Comparison of ENCODE assay signal across 8 cellular contexts in the genomic region with DNA sequence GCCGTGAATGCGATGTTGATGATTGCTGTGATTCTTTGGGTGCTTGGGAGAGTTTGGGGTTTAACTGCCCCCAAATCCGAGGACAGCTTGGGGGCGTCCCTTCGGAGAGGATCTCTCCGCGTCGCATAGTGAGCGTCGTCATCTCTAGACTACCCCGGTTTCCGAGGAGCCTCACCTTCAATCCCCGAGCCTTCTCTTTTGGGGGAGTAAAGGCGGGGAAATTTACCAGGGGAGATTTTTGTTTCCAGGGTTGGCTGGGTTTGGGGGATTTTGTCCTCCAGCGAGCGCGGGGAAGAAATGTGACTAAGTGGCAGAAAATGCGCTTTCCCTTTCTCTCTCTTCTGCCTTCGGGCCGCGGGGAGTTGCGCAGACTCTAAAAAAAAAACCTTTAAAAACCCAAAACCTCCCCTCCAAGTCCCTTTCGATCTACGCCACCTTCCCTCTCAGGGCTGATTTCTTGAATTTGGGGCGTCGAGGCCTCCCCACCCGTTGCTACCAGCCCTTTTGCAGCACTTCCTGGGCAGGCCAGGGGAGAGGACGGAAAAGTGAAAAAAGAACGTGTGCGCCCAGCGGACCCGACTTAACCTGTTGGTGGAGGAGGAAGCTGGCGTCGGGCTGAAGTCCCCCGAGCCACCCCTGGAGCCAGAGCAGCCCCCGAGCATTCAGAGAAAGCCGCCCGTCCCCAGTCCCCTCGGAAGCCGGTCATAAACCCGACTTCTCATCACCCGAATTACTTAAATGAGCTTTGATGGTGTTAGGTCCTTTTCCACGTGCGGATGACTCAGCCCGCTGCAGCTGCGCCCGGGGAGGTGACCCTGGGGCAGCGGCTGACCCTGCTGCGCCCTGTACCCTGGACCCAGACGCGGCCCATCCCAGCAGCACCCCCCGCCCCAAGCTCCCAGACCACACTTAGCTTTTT. TPM values are rescaled to one million over a fixed set of nuclear protein-coding genes. Genes with fewer than 3 reads are reported as not detected.
DNase-seq lines count a peak whose midpoint lies in the region; ATAC-seq and TF ChIP-seq lines count a peak whose summit lies in the region.

No MANE protein-coding gene starts in this region.

- no peak overlapping the region for H4K5ac ChIP-seq in H9 (ENCODE audit: insufficient read length, low read depth, low read length)

- ATAC-seq in GM21528 (IDR thresholded peaks at IDR 0.05; ENCODE audit: low FRiP score, unreplicated experiment): no peak

- H3K56ac ChIP-seq in H9 (ENCODE audit: insufficient read length, low read depth, low read length): no peak overlapping the region

- peaks cover 100% of the 10 kb centered on the region for H3K27me3 Mint-ChIP-seq in H9 (ENCODE audit: low read depth)

- H2BK12ac ChIP-seq in H9 (ENCODE audit: insufficient read length, low read depth, low read length): no peak overlapping the region

- no peaks in the 10 kb centered on the region for H3K36me3 ChIP-seq in rectal smooth muscle tissue (ENCODE audit: control insufficient read depth, insufficient read depth, low read length)

- H4K8ac ChIP-seq in H9 (replicated peaks; ENCODE audit: insufficient read length, low read depth, low read length): no peak overlapping the region

- no peak overlapping the region for H2AK5ac ChIP-seq in H9 (ENCODE audit: insufficient read length, low read length)

- peaks cover 5% of the 10 kb centered on the region for H3K23me2 ChIP-seq in H9 (ENCODE audit: insufficient read length, low read depth, low read length, poor library complexity, severe bottlenecking)

- H3K4me3 Mint-ChIP-seq in H9: peak overlapping the region in 1 of 2 experiments; percentile 65; a peak in 3 of 5 replicates

- H4K91ac ChIP-seq in H9 (ENCODE audit: insufficient read length, low read depth, low read length): no peak overlapping the region

- H3K14ac ChIP-seq in H9 (ENCODE audit: insufficient read depth, low read length): no peak overlapping the region

- no peak overlapping the region for H3K18ac ChIP-seq in H9 (ENCODE audit: insufficient read length, low read depth, low read length)

- DNase-seq in H9: peak; percentile 58
- peak; percentile 58 for DNase-seq in activated T-cell treated with anti-CD3 and anti-CD28 coated beads, Interleukin-2, amount 50 U/mL, for 48 hours
- peak; percentile 31 for DNase-seq in germinal center (ENCODE audit: low spot score)
- no peak for DNase-seq in NCI-H2107 (lab: John Stamatoyannopoulos, UW)
- no peak for DNase-seq in NCI-H446 treated with DMSO at 0.1 percent for 48 hours (lab: John Stamatoyannopoulos, UW)

- no peak overlapping the region for H3K9ac ChIP-seq in H9 (ENCODE audit: extremely low read depth, insufficient read length, low read length)
- H3K9ac ChIP-seq in rectal smooth muscle tissue (ENCODE audit: low read length): no peak overlapping the region

- TF ChIP-seq CTCF in 22Rv1 (IDR thresholded peaks at IDR 0.05): no peak
- no peak for TF ChIP-seq CTCF in H9 (conservative IDR thresholded peaks at IDR 0.05)

- H3K4me1 ChIP-seq in H9 (ENCODE audit: insufficient read depth, low read length): peaks cover 4% of the 10 kb centered on the region; the same call in 1 of the 2 replicates
- H3K4me1 ChIP-seq in rectal smooth muscle tissue (ENCODE audit: control insufficient read depth, insufficient read depth, low read length): peaks cover 68% of the 10 kb centered on the region

- H3K27ac ChIP-seq in 22Rv1 (peak overlapping the region; percentile 99), H9 (ENCODE audit: insufficient read length, low read depth, low read length) (no peak overlapping the region), rectal smooth muscle tissue (ENCODE audit: low read depth, low read length) (peak overlapping the region; percentile 78)

- H3T11ph ChIP-seq in H9 (ENCODE audit: low read length): no peak overlapping the region

- H2AFZ ChIP-seq in H9 (ENCODE audit: low read length): no peak overlapping the region

- no peak overlapping the region for H2BK15ac ChIP-seq in H9 (ENCODE audit: low read depth, low read length)

- H3K9me3 ChIP-seq in H9 (ENCODE audit: control insufficient read depth, low read depth, low read length): no peaks in the 10 kb centered on the region

- H3K79me2 ChIP-seq in H9 (ENCODE audit: insufficient read depth, low read length): no peaks in the 10 kb centered on the region

- H3K4me3 ChIP-seq in rectal smooth muscle tissue (ENCODE audit: low read length): peak overlapping the region; percentile 53

- H2BK120ac ChIP-seq in H9 (ENCODE audit: low read depth, low read length, poor library complexity, severe bottlenecking): no peak overlapping the region

- H3K23ac ChIP-seq in H9 (ENCODE audit: insufficient read length, low read depth, low read length): no peak overlapping the region

- no peak overlapping the region for H3K4ac ChIP-seq in H9 (ENCODE audit: low read depth, low read length)

- H3K4me2 ChIP-seq in H9 (ENCODE audit: insufficient read depth, insufficient read length, low read length): peak overlapping the region; percentile 20

- H3K36me3 Mint-ChIP-seq in H9 (ENCODE audit: insufficient read depth in 1 of 3, low read depth in 3 of 3): no peaks in the 10 kb centered on the region

- H3K27me3 ChIP-seq in H9 (ENCODE audit: insufficient read depth, low read length) (peaks cover 97% of the 10 kb centered on the region), rectal smooth muscle tissue (ENCODE audit: control insufficient read depth, insufficient read depth, low read length) (no peaks in the 10 kb centered on the region)

- no CpG with 5 or more reads among the region's 52 CpGs for WGBS in H9 (ENCODE audit: extremely low coverage, insufficient read length, low lambda C conversion rate)

- peaks cover 4 to 11% of the 10 kb centered on the region in 2 experiments for H3K9me3 Mint-ChIP-seq in H9

- H2BK20ac ChIP-seq in H9 (ENCODE audit: low read depth, low read length, poor library complexity, severe bottlenecking): no peak overlapping the region

- no peak overlapping the region for H3K27ac Mint-ChIP-seq in H9

- peaks cover 2% of the 10 kb centered on the region for H4K20me1 ChIP-seq in H9 (ENCODE audit: control insufficient read depth, insufficient read depth, insufficient read length)

- no peaks in the 10 kb centered on the region for H3K79me1 ChIP-seq in H9 (ENCODE audit: insufficient read depth, low read depth, low read length, poor library complexity, severe bottlenecking)

- peaks cover 26 to 66% of the 10 kb centered on the region in 2 experiments for H3K4me1 Mint-ChIP-seq in H9

- H2BK5ac ChIP-seq in H9 (ENCODE audit: insufficient read length, low read length): no peak overlapping the region

RNA-seq across cellular contexts. Expression of gene NFIX, which starts 17.7 kb away (rescaled TPM):
- 0.20 and 0.31 TPM in 2 replicates for total RNA-seq in H9 (2021)

RNA-seq across cellular contexts. Expression of gene DAND5, which starts 43.6 kb away (rescaled TPM):
- 0.11 and 0.13 TPM in 2 replicates for total RNA-seq in H9 (2021)

RNA-seq across cellular contexts. Expression of gene GADD45GIP1, which starts 55.9 kb away (rescaled TPM):
- 44.5 and 45.6 TPM in 2 replicates for total RNA-seq in H9 (2021)

Comparison
In these comparisons a context has a peak if more than half of its experiments do, and no peak if none do; other contexts are left out.
1. DNase-seq: peak in H9 (single experiment), activated T-cell treated with anti-CD3 and anti-CD28 coated beads, Interleukin-2, amount 50 U/mL, for 48 hours (2 of 2) and germinal center (single experiment); none in NCI-H2107 (single experiment) and NCI-H446 treated with DMSO at 0.1 percent for 48 hours (single experiment).